In genomic region chr16:65121870-65122723, GRCh38 we compare ENCODE assay signal across 9 cellular contexts. TPM values are rescaled to one million over a fixed set of nuclear protein-coding genes. Genes with fewer than 3 reads are reported as not detected.
DNase-seq lines count a peak whose midpoint lies in the region; ATAC-seq, FAIRE-seq and TF ChIP-seq lines count a peak whose summit lies in the region.
"Had no signal": no experiment of that assay in that cellular context is flagged by ENCODE, and none has a peak within 500 bp of the region (broad histone marks: within the 10 kb centered on the region; RNA-seq: fewer than 3 reads in every experiment).

Gene CDH11 (minus strand): TSS chr16:65122063. CDS start chr16:65004869, 117,194 bp downstream.

- H3K9me1 ChIP-seq in keratinocyte (ENCODE audit: control insufficient read depth, extremely low read depth, insufficient read depth, low read length) = no peaks in the 10 kb centered on the region

- no peak within 1 kb of the TSS for H3K27ac Mint-ChIP-seq in activated T-cell treated with anti-CD3 and anti-CD28 coated beads, Interleukin-2, amount 50 U/mL, for 72 hours

- H3K27me3 ChIP-seq in keratinocyte (ENCODE audit: control insufficient read depth, extremely low read depth, insufficient read depth, low read length) (peaks cover 38% of the 10 kb centered on the region), spleen (replicated peaks in 1 of 7) (peaks cover 0 to 62% (median 36%) of the 10 kb centered on the region in 7 donors)

- DNase-seq in caudate nucleus (lab: John Stamatoyannopoulos, UW) (peak in 52 of 61 donors; percentile 30 to 91 (median 68)), keratinocyte (ENCODE audit: low read depth, low spot score) (no peak), spleen (peak; percentile 85), DMS53 treated with DMSO at 0.1 percent for 48 hours (lab: John Stamatoyannopoulos, UW; ENCODE audit: unreplicated experiment) (no peak)
- DNase-seq in activated T-cell treated with anti-CD3 and anti-CD28 coated beads, Interleukin-2, amount 50 U/mL, for 72 hours = no peak
- no peak for DNase-seq in activated CD4-positive, alpha-beta T cell treated with anti-CD3 and anti-CD28 coated beads, Interleukin-2, amount 50 U/mL, for 1 hour

- no peak within 1 kb of the TSS for H3K4me3 Mint-ChIP-seq in activated T-cell treated with anti-CD3 and anti-CD28 coated beads, Interleukin-2, amount 50 U/mL, for 72 hours

- H3K9me3 ChIP-seq in HEK293 (ENCODE audit: control insufficient read depth, insufficient read depth, low read depth, low read length) = no peaks in the 10 kb centered on the region
- H3K9me3 ChIP-seq in keratinocyte (ENCODE audit: control insufficient read depth, low read depth, low read length) = no peaks in the 10 kb centered on the region
- H3K9me3 ChIP-seq in spleen = no peaks in the 10 kb centered on the region

- peak in 1 of 3 donors; percentile 47 for TF ChIP-seq POLR2A in spleen (IDR thresholded peaks at IDR 0.05)

- ATAC-seq in HG02588 (IDR thresholded peaks at IDR 0.05; ENCODE audit: unreplicated experiment) = no peak
- ATAC-seq in activated T-cell treated with anti-CD3 and anti-CD28 coated beads, Interleukin-2, amount 50 U/mL, for 72 hours (replicated peaks in 1 of 2) = no peak

- no peak for FAIRE-seq in keratinocyte (lab: Jason Lieb, UNC)

- H3K79me2 ChIP-seq in keratinocyte (ENCODE audit: control insufficient read depth, insufficient read depth, low read length) = peaks cover 40% of the 10 kb centered on the region

- dilution Hi-C loops in keratinocyte (cut with MboI; ENCODE audit: extremely low pct_ligation_motif_present, low sequenced_read_pairs) = no loop called here

- H3K4me3 ChIP-seq in HEK293 (ENCODE audit: low read depth, low read length) (peak within 1 kb of the TSS; percentile 49), keratinocyte (ENCODE audit: control insufficient read depth in 2 of 3, extremely low read depth in 1 of 3, insufficient read depth in 2 of 3, low read depth in 1 of 3, low read length in 3 of 3) (peak within 1 kb of the TSS; percentile 54 to 91 (median 65)), spleen (peak within 1 kb of the TSS; percentile 38 to 74 (median 49))

- peak within 1 kb of the TSS; percentile 78 for H3K9ac ChIP-seq in keratinocyte (ENCODE audit: control insufficient read depth, extremely low read depth, insufficient read depth, low read length)
- H3K9ac ChIP-seq: KMS-11 had no signal

- POLR2A ChIA-PET in HEK293 (lab: Yijun Ruan, JAX) = interaction anchor here (0.6 to 0.8 kb wide), 3 partner anchors 12 to 1062 kb away, joined by 3 to 4 read pairs (median 3); no protein-coding TSS in a partner anchor

- peaks cover 28% of the 10 kb centered on the region for H3K27me3 Mint-ChIP-seq in activated T-cell treated with anti-CD3 and anti-CD28 coated beads, Interleukin-2, amount 50 U/mL, for 72 hours (ENCODE audit: low read depth)

- H2AFZ ChIP-seq in keratinocyte (ENCODE audit: control insufficient read depth, low read length) = peak within 1 kb of the TSS; percentile 95

- no peak for TF ChIP-seq CTCF in HEK293 (tag by site-specific recombination; IDR thresholded peaks at IDR 0.05)
- peak in 2 of 3 experiments; percentile 17 to 37 for TF ChIP-seq CTCF in keratinocyte (optimal IDR thresholded peaks at IDR 0.05 in 1 of 3, IDR thresholded peaks at IDR 0.05 in 1 of 3, conservative IDR thresholded peaks at IDR 0.05 in 1 of 3; ENCODE audit: extremely low read depth in 1 of 3, insufficient read depth in 2 of 3, low read length in 3 of 3)
- TF ChIP-seq CTCF in spleen (IDR thresholded peaks at IDR 0.05 in 8 of 11, conservative IDR thresholded peaks at IDR 0.05 in 3 of 11) = peak in 4 of 11 experiments; percentile 24 to 50 (median 44)

- H3K9me3 Mint-ChIP-seq in activated T-cell treated with anti-CD3 and anti-CD28 coated beads, Interleukin-2, amount 50 U/mL, for 72 hours = no peaks in the 10 kb centered on the region

- 3 to 7% (median 4%) methylated on average over 36 to 69 of the region's 69 CpGs for WGBS in spleen, 5 donors

- peaks cover 2 to 3% of the 10 kb centered on the region in 2 donors for H3K36me3 Mint-ChIP-seq in activated T-cell treated with anti-CD3 and anti-CD28 coated beads, Interleukin-2, amount 50 U/mL, for 72 hours (ENCODE audit: insufficient read depth in 2 of 2)

- CTCF ChIA-PET in HEK293 (lab: Yijun Ruan, JAX) = interaction anchor here (0.7 to 1.5 kb wide), 2 partner anchors 131 to 403 kb away, joined by 3 to 5 read pairs; no protein-coding TSS in a partner anchor

- intact Hi-C loops in spleen (cut with DNase I; ENCODE audit: low total_unique reads) = loop anchor here (10.0 kb wide), 1 partner anchor 183 kb away; no protein-coding TSS in a partner anchor

- H4K20me1 ChIP-seq in keratinocyte (ENCODE audit: control insufficient read depth, extremely low read depth, insufficient read depth, low read length) = peaks cover 4% of the 10 kb centered on the region

- peaks cover 5% of the 10 kb centered on the region for H3K4me1 ChIP-seq in HEK293 (ENCODE audit: control insufficient read depth, insufficient read depth, low read length)
- peaks cover 11% of the 10 kb centered on the region for H3K4me1 ChIP-seq in keratinocyte (ENCODE audit: control insufficient read depth, extremely low read depth, insufficient read depth, low read length)
- peaks cover 0 to 43% (median 15%) of the 10 kb centered on the region in 6 donors for H3K4me1 ChIP-seq in spleen

- H3K27ac ChIP-seq in HEK293 (ENCODE audit: extremely low read depth, low read depth, low read length) = peak within 1 kb of the TSS; percentile 88
- peak within 1 kb of the TSS; percentile 85 for H3K27ac ChIP-seq in caudate nucleus (ENCODE audit: low read depth, low read length)
- peak within 1 kb of the TSS; percentile 66 for H3K27ac ChIP-seq in keratinocyte (ENCODE audit: control insufficient read depth, insufficient read depth, low read length)
- H3K27ac ChIP-seq in spleen = peak within 1 kb of the TSS; percentile 82 to 97 (median 90)
- H3K27ac ChIP-seq: KMS-11 had no signal

- H3K4me2 ChIP-seq in keratinocyte (ENCODE audit: control insufficient read depth, extremely low read depth, insufficient read depth, low read depth, low read length) = peak within 1 kb of the TSS; percentile 92
- H3K4me2 ChIP-seq: KMS-11 had no signal

- H3K36me3 ChIP-seq in HEK293 (ENCODE audit: control insufficient read depth in 2 of 2, insufficient read depth in 1 of 2, low read length in 2 of 2) (no peaks in the 10 kb centered on the region), keratinocyte (ENCODE audit: control insufficient read depth in 2 of 2, extremely low read depth in 1 of 2, insufficient read depth in 2 of 2, low read length in 2 of 2) (no peaks in the 10 kb centered on the region), spleen (no peaks in the 10 kb centered on the region)

- no peaks in the 10 kb centered on the region for H3K4me1 Mint-ChIP-seq in activated T-cell treated with anti-CD3 and anti-CD28 coated beads, Interleukin-2, amount 50 U/mL, for 72 hours (ENCODE audit: low read depth)

TF ChIP-seq in HEK293, 187 proteins besides CTCF, POLR2A, EP300 and RAD21 (continues in another document):
- no peak for TF ChIP-seq ZNF362 (tag by site-specific recombination; IDR thresholded peaks at IDR 0.05)
- no peak for TF ChIP-seq SCRT2 (tag by site-specific recombination; IDR thresholded peaks at IDR 0.05)
- no peak for TF ChIP-seq ZNF169 (tag by site-specific recombination; IDR thresholded peaks at IDR 0.05)
- no peak for TF ChIP-seq ZNF416 (tag by site-specific recombination; IDR thresholded peaks at IDR 0.05)
- no peak for TF ChIP-seq PRDM4 (tag by site-specific recombination; IDR thresholded peaks at IDR 0.05)
- no peak for TF ChIP-seq ZBTB7A (tag by site-specific recombination; IDR thresholded peaks at IDR 0.05; ENCODE audit: low read depth)

RNA-seq across cellular contexts. Expression of gene CDH11, which starts in this region (rescaled TPM):
- polyA plus RNA-seq in keratinocyte (17.8 to 67.7 TPM (median 36.8 TPM) in 3 replicates), spleen (10 to 100 TPM in 1 of 3 donors, 1 to 10 TPM in 2; 4.3 to 10.6 (median 4.5) TPM)
- polyA plus RNA-seq in keratinocyte (2011; ENCODE audit: low read depth) = 1.2 TPM
- polyA plus RNA-seq in keratinocyte (2011; cell fraction: cytosol; rRNA removed) = 10.8 and 12.5 TPM in 2 replicates
- 50.9 and 52.0 TPM in 2 replicates for polyA plus RNA-seq in keratinocyte (2011; cell fraction: nucleus; rRNA removed)
- polyA plus RNA-seq in keratinocyte (2012; ENCODE audit: low replicate concordance) = 1.1 and 50.4 TPM in 2 replicates
- 33.8 to 109 TPM (median 100 TPM) in 3 replicates for polyA minus RNA-seq in keratinocyte
- 34.1 TPM for polyA minus RNA-seq in keratinocyte (2011; cell fraction: cytosol; rRNA and poly(A)+ RNA removed)
- 71.8 and 152 TPM in 2 replicates for polyA minus RNA-seq in keratinocyte (2011; cell fraction: nucleus; rRNA and poly(A)+ RNA removed)
- 100 to 1,000 TPM; 214 to 721 (median 462) TPM for total RNA-seq in spleen
- not detected for total RNA-seq in activated T-cell treated with anti-CD3 and anti-CD28 coated beads, Interleukin-2, amount 50 U/mL, for 72 hours

Comparison
In these comparisons a context has a peak if more than half of its experiments do, and no peak if none do; other contexts are left out.
1. RNA of gene CDH11 (total RNA-seq): 214 to 721 TPM in spleen; not detected in activated T-cell treated with anti-CD3 and anti-CD28 coated beads, Interleukin-2, amount 50 U/mL, for 72 hours; every median in the first group is over 100 times any median in the second.
2. DNase-seq: peak in caudate nucleus (52 of 61) and spleen (single experiment); none in keratinocyte (single experiment), activated T-cell treated with anti-CD3 and anti-CD28 coated beads, Interleukin-2, amount 50 U/mL, for 72 hours (0 of 2), DMS53 treated with DMSO at 0.1 percent for 48 hours (single experiment) and activated CD4-positive, alpha-beta T cell treated with anti-CD3 and anti-CD28 coated beads, Interleukin-2, amount 50 U/mL, for 1 hour (single experiment).
3. Peak in every context shown above with its lines, with median percentiles within 50 percentile points of each other: H3K27ac ChIP-seq and H3K4me3 ChIP-seq.